2 cellular contexts compared by ENCODE assay signal in genomic region chrX:81261576-81261975, GRCh38.
TF ChIP-seq lines count a peak whose summit lies in the region.

No MANE protein-coding gene starts in this region.

TF ChIP-seq in SK-N-SH treated with all-trans-retinoic acid at 6 μM for 48 hours, 23 proteins besides CTCF, POLR2A, EP300 and RAD21 (continued from another document):
- TF ChIP-seq CSRNP3 (CRISPR knock-in tag; IDR thresholded peaks at IDR 0.05) (no peak), PPARA (CRISPR knock-in tag; IDR thresholded peaks at IDR 0.05; ENCODE audit: borderline replicate concordance) (no peak), ZFP30 (CRISPR knock-in tag; IDR thresholded peaks at IDR 0.05) (no peak), GLIS3 (CRISPR knock-in tag; IDR thresholded peaks at IDR 0.05) (no peak), ZC3H10 (CRISPR knock-in tag; IDR thresholded peaks at IDR 0.05) (no peak), ARNTL (CRISPR knock-in tag; IDR thresholded peaks at IDR 0.05; ENCODE audit: borderline replicate concordance, low read depth) (no peak), OSR1 (CRISPR knock-in tag; IDR thresholded peaks at IDR 0.05) (no peak), PATZ1 (CRISPR knock-in tag; IDR thresholded peaks at IDR 0.05; ENCODE audit: borderline replicate concordance) (no peak), ZNF8 (CRISPR knock-in tag; IDR thresholded peaks at IDR 0.05) (no peak)

TF ChIP-seq in SK-N-SH, 30 proteins besides CTCF, POLR2A, EP300 and RAD21 (continued from another document):
- no peak for TF ChIP-seq RFX5 (IDR thresholded peaks at IDR 0.05; ENCODE audit: low read length)
- no peak for TF ChIP-seq IRF3 (IDR thresholded peaks at IDR 0.05; ENCODE audit: low read depth, low read length)
- no peak for TF ChIP-seq NRF1 (IDR thresholded peaks at IDR 0.05; ENCODE audit: low read depth, low read length)
- no peak for TF ChIP-seq FOXM1 (IDR thresholded peaks at IDR 0.05; ENCODE audit: low read depth)
- no peak for TF ChIP-seq ELF1 (IDR thresholded peaks at IDR 0.05)
